ENCODE assay signal across 1 cellular context in genomic region chr2:75870133-75870532, GRCh38.
TF ChIP-seq lines count a peak whose summit lies in the region.

No MANE protein-coding gene starts in this region.

TF ChIP-seq in WTC11, 78 proteins besides CTCF, POLR2A, EP300 and RAD21 (continued from another document):
- TF ChIP-seq AFF4 (CRISPR knock-in tag; IDR thresholded peaks at IDR 0.05; ENCODE audit: borderline replicate concordance) (no peak), JUN (CRISPR knock-in tag; IDR thresholded peaks at IDR 0.05) (no peak), IRF1 (CRISPR knock-in tag; IDR thresholded peaks at IDR 0.05) (no peak)
